ENCODE assay signal across 10 cellular contexts in genomic region chr1:21317035-21317689, GRCh38. TPM values are rescaled to one million over a fixed set of nuclear protein-coding genes. Genes with fewer than 3 reads are reported as not detected.
DNase-seq lines count a peak whose midpoint lies in the region; ATAC-seq and TF ChIP-seq lines count a peak whose summit lies in the region.
"Had no signal": no experiment of that assay in that cellular context is flagged by ENCODE, and none has a peak within 500 bp of the region (broad histone marks: within the 10 kb centered on the region; RNA-seq: fewer than 3 reads in every experiment).

No MANE protein-coding gene starts in this region.

- no peak overlapping the region for H2BK5ac ChIP-seq in trophoblast cell (ENCODE audit: low read depth, low read length, poor library complexity)

- no peaks in the 10 kb centered on the region for H3K27me3 ChIP-seq in trophoblast cell (ENCODE audit: insufficient read depth, low read length)

- no peak overlapping the region for H3K4me3 ChIP-seq in AG10803 (ENCODE audit: low read length)
- no peak overlapping the region for H3K4me3 ChIP-seq in trophoblast cell (ENCODE audit: low read depth, low read length)

- H3K4me1 ChIP-seq in trophoblast cell (ENCODE audit: control insufficient read depth in 1 of 2, insufficient read depth in 2 of 2, low read length in 2 of 2): peaks cover 28 to 30% of the 10 kb centered on the region in 2 experiments

- H2BK120ac ChIP-seq in trophoblast cell (ENCODE audit: insufficient read depth, low read length, poor library complexity): no peak overlapping the region

- H3K4ac ChIP-seq in trophoblast cell (ENCODE audit: low read depth, low read length): no peak overlapping the region

- H2AK5ac ChIP-seq in trophoblast cell (ENCODE audit: low read length): no peak overlapping the region

- H3K79me2 ChIP-seq in trophoblast cell (ENCODE audit: control insufficient read depth, insufficient read depth, low read length, poor library complexity): peaks cover 1% of the 10 kb centered on the region

- no peak overlapping the region for H3K27ac ChIP-seq in trophoblast cell (ENCODE audit: low read depth, low read length)

- H4K91ac ChIP-seq in trophoblast cell (ENCODE audit: low read depth, low read length): no peak overlapping the region

- no peak overlapping the region for H3K18ac ChIP-seq in trophoblast cell (ENCODE audit: low read length)

- H3K4me2 ChIP-seq in trophoblast cell (ENCODE audit: low read length): no peak overlapping the region

- no peak overlapping the region for H2AFZ ChIP-seq in trophoblast cell (ENCODE audit: insufficient read depth, low read length, poor library complexity)

- no peak overlapping the region for H3K14ac ChIP-seq in trophoblast cell (ENCODE audit: low read length)

- no peak overlapping the region for H3K23ac ChIP-seq in trophoblast cell (ENCODE audit: low read length)

- H2BK12ac ChIP-seq in trophoblast cell (ENCODE audit: low read length): no peak overlapping the region

- peak; percentile 83 for DNase-seq in AG10803 (ENCODE audit: low read depth)
- peak; percentile 62 for DNase-seq in amniotic epithelial cell (ENCODE audit: low read depth)
- peak; percentile 86 for DNase-seq in left ventricle myocardium superior
- DNase-seq in trophoblast cell: peak; percentile 67 to 78
- no peak for DNase-seq in NCI-H526 treated with DMSO at 0.1 percent for 48 hours (lab: John Stamatoyannopoulos, UW)
- DNase-seq in stimulated activated CD4-positive, alpha-beta T cell treated with anti-CD3 and anti-CD28 coated beads, Interleukin-2, amount 100 ng/mL, for 48 hours: no peak
- DNase-seq: activated CD4-positive, CD25-positive, alpha-beta regulatory T cell treated with anti-CD3 and anti-CD28 coated beads, Interleukin-2, amount 50 U/mL, for 72 hours; NCI-H69 had no signal

- no CpG with 5 or more reads among the region's 16 CpGs for WGBS in trophoblast cell (ENCODE audit: extremely low coverage, insufficient coverage, insufficient read length)

- no peaks in the 10 kb centered on the region for H3K36me3 ChIP-seq in trophoblast cell (ENCODE audit: control insufficient read depth in 1 of 2, insufficient read depth in 2 of 2, low read length in 2 of 2)

- ATAC-seq in left ventricle myocardium superior (peak; percentile 72), HG02759 (IDR thresholded peaks at IDR 0.05; ENCODE audit: unreplicated experiment) (no peak), GM19467 (IDR thresholded peaks at IDR 0.05; ENCODE audit: unreplicated experiment) (no peak)

- no peak overlapping the region for H3K9ac ChIP-seq in trophoblast cell (ENCODE audit: low read length)

- TF ChIP-seq CTCF in AG10803 (conservative IDR thresholded peaks at IDR 0.05; ENCODE audit: low read length): no peak

- intact Hi-C loops in left ventricle myocardium superior (cut with micrococcal nuclease): no loop called here

- no peak overlapping the region for H4K8ac ChIP-seq in trophoblast cell (ENCODE audit: low read depth, low read length)

- H4K12ac ChIP-seq in trophoblast cell (ENCODE audit: low read depth, low read length): no peak overlapping the region

- H3K9me3 ChIP-seq in trophoblast cell (ENCODE audit: insufficient read depth, low read depth, low read length): no peaks in the 10 kb centered on the region

- peaks cover 5% of the 10 kb centered on the region for H3K79me1 ChIP-seq in trophoblast cell (ENCODE audit: low read length)

RNA-seq across cellular contexts. Expression of gene ECE1, which starts 26.9 kb away (rescaled TPM):
- 43.3 TPM for total RNA-seq in left ventricle myocardium superior
- 50.0 and 52.3 TPM in 2 replicates for polyA plus RNA-seq in trophoblast cell (2013)

Comparison
In these comparisons a context has a peak if more than half of its experiments do, and no peak if none do; other contexts are left out.
1. DNase-seq: peak in AG10803 (single experiment), amniotic epithelial cell (single experiment), left ventricle myocardium superior (single experiment) and trophoblast cell (2 of 2); none in NCI-H526 treated with DMSO at 0.1 percent for 48 hours (single experiment) and stimulated activated CD4-positive, alpha-beta T cell treated with anti-CD3 and anti-CD28 coated beads, Interleukin-2, amount 100 ng/mL, for 48 hours (0 of 2).